8 cellular contexts compared by ENCODE assay signal in genomic region chr4:163681208-163681821, GRCh38.
DNase-seq lines count a peak whose midpoint lies in the region; ATAC-seq and TF ChIP-seq lines count a peak whose summit lies in the region.

No MANE protein-coding gene starts in this region.

- DNase-seq in NCI-H146 (lab: John Stamatoyannopoulos, UW) (peak; percentile 41), NCI-H146 treated with DMSO at 0.1 percent for 48 hours (lab: John Stamatoyannopoulos, UW; ENCODE audit: unreplicated experiment) (no peak), NT2/D1 (ENCODE audit: low read depth, low spot score) (peak; percentile 33), osteoblast (ENCODE audit: insufficient read length, low spot score, missing footprints) (peak; percentile 22), GOT3 (lab: John Stamatoyannopoulos, UW) (no peak)
- peak; percentile 24 for DNase-seq in effector CD4-positive, alpha-beta T cell

- H3K27me3 ChIP-seq in NT2/D1 (ENCODE audit: insufficient read depth, insufficient read length) (no peaks in the 10 kb centered on the region), osteoblast (ENCODE audit: insufficient read depth, low read length) (no peaks in the 10 kb centered on the region)

- H3K4me1 ChIP-seq in NT2/D1 (ENCODE audit: insufficient read depth, insufficient read length) (no peaks in the 10 kb centered on the region), osteoblast (ENCODE audit: insufficient read depth, low read length) (no peaks in the 10 kb centered on the region)

- H3K9me3 ChIP-seq in NT2/D1 (ENCODE audit: insufficient read depth, low read length) (no peaks in the 10 kb centered on the region), osteoblast (ENCODE audit: low read depth, low read length) (no peaks in the 10 kb centered on the region)

- peak; percentile 86 for ATAC-seq in GM18858 (IDR thresholded peaks at IDR 0.05; ENCODE audit: unreplicated experiment)
- peak; percentile 83 for ATAC-seq in HG03025 (IDR thresholded peaks at IDR 0.05; ENCODE audit: low FRiP score, unreplicated experiment)

- no peaks in the 10 kb centered on the region for H4K20me1 ChIP-seq in osteoblast (ENCODE audit: insufficient read depth, low read length)

- no peak overlapping the region for H3K9ac ChIP-seq in NT2/D1 (ENCODE audit: insufficient read length, low read depth)

- H2AFZ ChIP-seq in osteoblast (ENCODE audit: low read length) = no peak overlapping the region

- no peak overlapping the region for H3K4me2 ChIP-seq in osteoblast (ENCODE audit: insufficient read depth, low read length)

- H3K27ac ChIP-seq in osteoblast (ENCODE audit: low read depth, low read length) = no peak overlapping the region

- H3K4me3 ChIP-seq in NT2/D1 (ENCODE audit: insufficient read length, low read depth) (no peak overlapping the region), osteoblast (ENCODE audit: insufficient read depth, low read length) (no peak overlapping the region)

- H3K36me3 ChIP-seq in NT2/D1 (ENCODE audit: insufficient read depth, insufficient read length, low read length) = no peaks in the 10 kb centered on the region
- H3K36me3 ChIP-seq in osteoblast (ENCODE audit: insufficient read depth, low read length) = no peaks in the 10 kb centered on the region

- peak; percentile 48 for TF ChIP-seq CTCF in osteoblast (IDR thresholded peaks at IDR 0.05; ENCODE audit: extremely low read depth, low read depth, low read length)

- no peaks in the 10 kb centered on the region for H3K79me2 ChIP-seq in osteoblast (ENCODE audit: insufficient read depth, low read length)

Comparison
In these comparisons a context has a peak if more than half of its experiments do, and no peak if none do; other contexts are left out.
1. DNase-seq: peak in NCI-H146 (single experiment), NT2/D1 (single experiment), effector CD4-positive, alpha-beta T cell (single experiment) and osteoblast (single experiment); none in NCI-H146 treated with DMSO at 0.1 percent for 48 hours (single experiment) and GOT3 (single experiment).